ENCODE assay signal across 19 cellular contexts in genomic region chr2:27980242-27980641, GRCh38.
DNase-seq lines count a peak whose midpoint lies in the region; ATAC-seq and TF ChIP-seq lines count a peak whose summit lies in the region.
"Had no signal": no experiment of that assay in that cellular context is flagged by ENCODE, and none has a peak within 500 bp of the region (broad histone marks: within the 10 kb centered on the region; RNA-seq: fewer than 3 reads in every experiment).

No MANE protein-coding gene starts in this region.

- H4K20me1 ChIP-seq in MM.1S (ENCODE audit: insufficient read depth, low read length) (no peaks in the 10 kb centered on the region), SK-N-SH (ENCODE audit: insufficient read depth) (no peaks in the 10 kb centered on the region)

- no peak for TF ChIP-seq RAD21 in SK-N-SH (IDR thresholded peaks at IDR 0.05; ENCODE audit: low read length)

- POLR2A ChIA-PET in MCF 10A (lab: Yijun Ruan, JAX) (interaction anchor here (0.6 to 2.6 kb wide), 2 partner anchors 18 to 158 kb away, joined by 3 to 8 read pairs; no protein-coding TSS in a partner anchor), SK-N-SH (lab: Yijun Ruan, JAX) (no interaction called here)
- POLR2A ChIA-PET in activated CD8-positive, alpha-beta T cell treated with anti-CD3 and anti-CD28 coated beads, Interleukin-2, amount 10 ng/mL, durations not matched to agents 7 days and 5 days (lab: Charles Lee), result no interaction called here

- no peaks in the 10 kb centered on the region for H3K9me3 ChIP-seq in breast epithelium
- H3K9me3 ChIP-seq in MM.1S (replicated peaks; ENCODE audit: insufficient read depth, low read length), result no peaks in the 10 kb centered on the region
- no peaks in the 10 kb centered on the region for H3K9me3 ChIP-seq in gastrocnemius medialis
- H3K9me3 ChIP-seq in SK-N-SH, result peaks cover 5% of the 10 kb centered on the region; the same call in 1 of the 2 replicates
- H3K9me3 ChIP-seq: psoas muscle, uterus had no signal

- peaks cover 33% of the 10 kb centered on the region for H3K4me1 Mint-ChIP-seq in MCF 10A (ENCODE audit: insufficient read depth, unreplicated experiment)
- H3K4me1 Mint-ChIP-seq in activated CD8-positive, alpha-beta T cell treated with anti-CD3 and anti-CD28 coated beads, Interleukin-2, amount 10 ng/mL, durations not matched to agents 7 days and 5 days (ENCODE audit: low read depth), result peaks cover 20% of the 10 kb centered on the region

- H3K4me2 ChIP-seq in MM.1S (ENCODE audit: low read depth, low read length) (peak overlapping the region; percentile 49), SK-N-SH (no peak overlapping the region)

- no peaks in the 10 kb centered on the region for H3K27me3 ChIP-seq in breast epithelium
- H3K27me3 ChIP-seq in MM.1S (replicated peaks; ENCODE audit: insufficient read depth, low read length), result no peaks in the 10 kb centered on the region
- H3K27me3 ChIP-seq in gastrocnemius medialis, result no peaks in the 10 kb centered on the region
- H3K27me3 ChIP-seq in SK-N-SH (ENCODE audit: insufficient read depth), result no peaks in the 10 kb centered on the region
- H3K27me3 ChIP-seq: uterus had no signal

- no peaks in the 10 kb centered on the region for H3K36me3 ChIP-seq in breast epithelium
- no peaks in the 10 kb centered on the region for H3K36me3 ChIP-seq in MM.1S (replicated peaks; ENCODE audit: insufficient read depth, low read length)
- H3K36me3 ChIP-seq in gastrocnemius medialis, result no peaks in the 10 kb centered on the region
- H3K36me3 ChIP-seq in SK-N-SH (replicated peaks in 1 of 2; ENCODE audit: control insufficient read depth in 1 of 2, insufficient read depth in 2 of 2, low read length in 1 of 2), result peaks cover 0 to 8% of the 10 kb centered on the region in 2 experiments
- H3K36me3 ChIP-seq: uterus had no signal

- H3K9ac ChIP-seq in MM.1S (ENCODE audit: low read length) (peak overlapping the region; percentile 30), SK-N-SH (no peak overlapping the region)

- in situ Hi-C loops in gastrocnemius medialis (cut with MboI; ENCODE audit: low sequenced_read_pairs in 4 of 4), result no loop called here

- TF ChIP-seq CTCF in MCF 10A (IDR thresholded peaks at IDR 0.05; ENCODE audit: unreplicated experiment), result no peak
- TF ChIP-seq CTCF in breast epithelium (IDR thresholded peaks at IDR 0.05), result no peak
- no peak for TF ChIP-seq CTCF in MM.1S (IDR thresholded peaks at IDR 0.05; ENCODE audit: low read length)
- TF ChIP-seq CTCF in gastrocnemius medialis (IDR thresholded peaks at IDR 0.05 in 4 of 5, conservative IDR thresholded peaks at IDR 0.05 in 1 of 5), result no peak
- TF ChIP-seq CTCF in SK-N-SH (IDR thresholded peaks at IDR 0.05), result no peak

- CTCF ChIA-PET in MCF 10A (lab: Yijun Ruan, JAX), result interaction anchor here (0.6 to 0.7 kb wide), 2 partner anchors 154 to 263 kb away, joined by 3 to 4 read pairs; no protein-coding TSS in a partner anchor
- CTCF ChIA-PET in activated CD8-positive, alpha-beta T cell treated with anti-CD3 and anti-CD28 coated beads, Interleukin-2, amount 10 ng/mL, durations not matched to agents 7 days and 5 days (lab: Charles Lee), result no interaction called here
- CTCF ChIA-PET in SK-N-SH (lab: Yijun Ruan, JAX), result no interaction called here

- peaks cover 16% of the 10 kb centered on the region for H3F3A ChIP-seq in MM.1S (ENCODE audit: insufficient read depth, low read length)
- peaks cover 32% of the 10 kb centered on the region for H3F3A ChIP-seq in SK-N-SH (replicated peaks; ENCODE audit: insufficient read depth)

- H3K4me3 ChIP-seq in breast epithelium (no peak overlapping the region), MM.1S (ENCODE audit: low read length) (peak overlapping the region; percentile 7; the same call in 1 of the 2 replicates), gastrocnemius medialis (no peak overlapping the region), SK-N-SH (ENCODE audit: low read depth in 2 of 2, low read length in 1 of 2) (no peak overlapping the region)
- H3K4me3 ChIP-seq: psoas muscle, uterus had no signal

- whole genome bisulfite sequencing in SK-N-SH (ENCODE audit: low lambda C conversion rate), result 54% methylated on average over 1 of the region's 1 CpG

- H3K27ac ChIP-seq in breast epithelium (no peak overlapping the region), MM.1S (ENCODE audit: low read length) (peak overlapping the region; percentile 70), gastrocnemius medialis (peak overlapping the region; percentile 9 to 83 (median 22)), SK-N-SH (ENCODE audit: low read depth in 2 of 2, low read length in 1 of 2) (no peak overlapping the region)
- H3K27ac ChIP-seq: uterus had no signal

- no peak for TF ChIP-seq EP300 in SK-N-SH (IDR thresholded peaks at IDR 0.05; ENCODE audit: borderline replicate concordance in 1 of 2, low read depth in 1 of 2, low read length in 1 of 2)

- H3K4me1 ChIP-seq in breast epithelium (no peaks in the 10 kb centered on the region), MM.1S (ENCODE audit: low read length) (peaks cover 9% of the 10 kb centered on the region), gastrocnemius medialis (peaks cover 11 to 20% of the 10 kb centered on the region in 2 donors), SK-N-SH (ENCODE audit: control insufficient read depth in 1 of 2, insufficient read depth in 2 of 2, low read depth in 1 of 2, low read length in 1 of 2) (no peaks in the 10 kb centered on the region; a peak in 1 of 4 replicates)
- H3K4me1 ChIP-seq: uterus had no signal

- peak; percentile 42 for ATAC-seq in activated CD8-positive, alpha-beta T cell treated with anti-CD3 and anti-CD28 coated beads, Interleukin-2, amount 10 ng/mL, durations not matched to agents 7 days and 5 days
- ATAC-seq in gastrocnemius medialis, result no peak
- no peak for ATAC-seq in HG02678 (IDR thresholded peaks at IDR 0.05; ENCODE audit: unreplicated experiment)
- ATAC-seq in HG02571 (IDR thresholded peaks at IDR 0.05; ENCODE audit: unreplicated experiment), result no peak
- ATAC-seq: naive thymus-derived CD8-positive, alpha-beta T cell; psoas muscle had no signal

- intact Hi-C loops in MCF 10A (cut with micrococcal nuclease), result loop anchor here (2.0 kb wide), 1 partner anchor 19 kb away; no protein-coding TSS in a partner anchor
- intact Hi-C loops in breast epithelium (cut with DNase I; ENCODE audit: low total_unique reads), result no loop called here
- intact Hi-C loops in gastrocnemius medialis (cut with DNase I; ENCODE audit: low total_unique reads), result no loop called here

- H3K27ac Mint-ChIP-seq in MCF 10A (ENCODE audit: low read depth, unreplicated experiment), result peak overlapping the region; percentile 14
- peak overlapping the region; percentile 1 for H3K27ac Mint-ChIP-seq in activated CD8-positive, alpha-beta T cell treated with anti-CD3 and anti-CD28 coated beads, Interleukin-2, amount 10 ng/mL, durations not matched to agents 7 days and 5 days

- TF ChIP-seq POLR2A in breast epithelium (IDR thresholded peaks at IDR 0.05) (no peak), gastrocnemius medialis (IDR thresholded peaks at IDR 0.05) (no peak)

- no TSS peak for BruUV-seq in MCF 10A (replicated peaks; lab: Mats Ljungman, UMichigan)

- no peaks in the 10 kb centered on the region for H3K36me3 Mint-ChIP-seq in MCF 10A (ENCODE audit: insufficient read depth, unreplicated experiment)
- H3K36me3 Mint-ChIP-seq in activated CD8-positive, alpha-beta T cell treated with anti-CD3 and anti-CD28 coated beads, Interleukin-2, amount 10 ng/mL, durations not matched to agents 7 days and 5 days (ENCODE audit: low read depth), result peaks cover 27% of the 10 kb centered on the region

- H3K9me2 ChIP-seq in MM.1S (replicated peaks; ENCODE audit: insufficient read depth, low read length) (no peaks in the 10 kb centered on the region), SK-N-SH (no peaks in the 10 kb centered on the region)

- DNase-seq in MCF 10A (ENCODE audit: unreplicated experiment) (no peak), breast epithelium (ENCODE audit: low spot score in 2 of 2) (no peak), MM.1S (peak; percentile 86), gastrocnemius medialis (no peak), SK-N-SH (no peak)
- DNase-seq in activated CD8-positive, alpha-beta T cell treated with anti-CD3 and anti-CD28 coated beads, Interleukin-2, amount 10 ng/mL, durations not matched to agents 7 days and 5 days, result no peak
- DNase-seq: activated CD4-positive, CD25-positive, alpha-beta regulatory T cell; activated gamma-delta T cell treated with Interleukin-2 at 50 U/mL for 16 hours; anterior cingulate cortex; H7; KG1; naive thymus-derived CD8-positive, alpha-beta T cell; NCI-H226; psoas muscle; SHP77; stimulated activated CD4-positive, alpha-beta T cell treated with anti-CD3 and anti-CD28 coated beads, Interleukin-4, amount 100 ng/mL, for 4 hours; uterus had no signal

- H3K79me2 ChIP-seq in MM.1S (ENCODE audit: low read length), result no peaks in the 10 kb centered on the region
- H3K79me2 ChIP-seq in SK-N-SH (ENCODE audit: insufficient read depth), result no peaks in the 10 kb centered on the region

- H3K4me3 Mint-ChIP-seq in MCF 10A (ENCODE audit: unreplicated experiment), result no peak overlapping the region
- H3K4me3 Mint-ChIP-seq in activated CD8-positive, alpha-beta T cell treated with anti-CD3 and anti-CD28 coated beads, Interleukin-2, amount 10 ng/mL, durations not matched to agents 7 days and 5 days, result no peak overlapping the region
- H3K4me3 Mint-ChIP-seq: naive thymus-derived CD8-positive, alpha-beta T cell had no signal

- H3K9me3 Mint-ChIP-seq in MCF 10A (ENCODE audit: unreplicated experiment), result no peaks in the 10 kb centered on the region
- peaks cover 19% of the 10 kb centered on the region for H3K9me3 Mint-ChIP-seq in activated CD8-positive, alpha-beta T cell treated with anti-CD3 and anti-CD28 coated beads, Interleukin-2, amount 10 ng/mL, durations not matched to agents 7 days and 5 days (ENCODE audit: insufficient read depth)

- H2AFZ ChIP-seq in MM.1S (ENCODE audit: low read length) (peak overlapping the region; percentile 26; the same call in 1 of the 2 replicates), SK-N-SH (ENCODE audit: low read depth) (no peak overlapping the region)

- no peaks in the 10 kb centered on the region for H3K27me3 Mint-ChIP-seq in MCF 10A (ENCODE audit: insufficient read depth, unreplicated experiment)
- H3K27me3 Mint-ChIP-seq in activated CD8-positive, alpha-beta T cell treated with anti-CD3 and anti-CD28 coated beads, Interleukin-2, amount 10 ng/mL, durations not matched to agents 7 days and 5 days (ENCODE audit: low read depth), result no peaks in the 10 kb centered on the region
- H3K27me3 Mint-ChIP-seq: naive thymus-derived CD8-positive, alpha-beta T cell had no signal

TF ChIP-seq in SK-N-SH, 30 proteins besides CTCF, POLR2A, EP300 and RAD21 (continues in another document):
- no peak for TF ChIP-seq RXRA (IDR thresholded peaks at IDR 0.05; ENCODE audit: borderline replicate concordance, low read depth)
- no peak for TF ChIP-seq POLR2AphosphoS5 (IDR thresholded peaks at IDR 0.05; ENCODE audit: low read depth, low read length)
- TF ChIP-seq TEAD4 (IDR thresholded peaks at IDR 0.05; ENCODE audit: borderline replicate concordance, insufficient read depth), result no peak
- TF ChIP-seq TAF1 (IDR thresholded peaks at IDR 0.05; ENCODE audit: borderline replicate concordance, low read depth, low read length), result no peak
- TF ChIP-seq NRF1 (IDR thresholded peaks at IDR 0.05; ENCODE audit: low read depth, low read length), result no peak
- TF ChIP-seq NFIC (IDR thresholded peaks at IDR 0.05; ENCODE audit: borderline replicate concordance), result no peak
- TF ChIP-seq FOXM1 (IDR thresholded peaks at IDR 0.05; ENCODE audit: low read depth), result no peak

Comparison
In these comparisons a context has a peak if more than half of its experiments do, and no peak if none do; other contexts are left out.
1. H3K27ac ChIP-seq: peak in MM.1S (single experiment) and gastrocnemius medialis (4 of 4); none in breast epithelium (0 of 2) and SK-N-SH (0 of 2).